8 cellular contexts compared by ENCODE assay signal in the genomic region with DNA sequence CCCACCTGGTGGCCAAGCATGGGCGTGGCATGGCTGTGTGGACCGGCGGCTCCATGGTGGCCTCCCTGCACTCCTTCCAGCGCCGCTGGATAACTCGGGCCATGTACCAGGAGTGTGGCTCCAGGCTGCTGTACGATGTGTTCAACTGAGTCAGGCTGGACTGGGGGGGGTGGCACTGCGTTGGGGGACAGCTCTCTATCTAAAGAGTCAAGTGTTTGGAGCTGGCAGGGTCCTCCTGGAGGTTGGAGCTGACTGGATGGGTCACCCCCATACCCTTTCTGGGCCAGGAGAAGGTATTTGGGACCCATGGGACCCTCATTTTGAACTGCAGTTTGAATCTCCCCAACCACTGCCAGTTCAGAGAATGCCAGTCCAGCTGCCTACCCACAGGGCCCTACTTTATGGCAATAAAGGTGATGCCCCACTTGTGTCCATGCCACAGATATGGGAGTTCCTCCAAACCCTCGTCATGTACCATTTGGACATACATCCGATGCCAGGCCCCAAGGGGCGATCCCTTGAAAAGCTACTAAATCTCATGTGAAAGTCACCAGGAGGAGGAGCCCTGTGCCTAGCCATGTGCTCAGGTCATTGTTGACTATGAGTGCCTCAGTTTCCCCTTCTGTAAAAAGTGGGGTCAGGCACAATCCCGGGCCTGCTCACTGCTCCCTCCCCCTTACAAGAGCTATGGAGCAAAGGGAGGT. TPM values are rescaled to one million over a fixed set of nuclear protein-coding genes. Genes with fewer than 3 reads are reported as not detected.
DNase-seq lines count a peak whose midpoint lies in the region; ATAC-seq and TF ChIP-seq lines count a peak whose summit lies in the region.

No MANE protein-coding gene starts in this region.

- intact Hi-C loops in activated CD4-positive, alpha-beta T cell treated with anti-CD3 and anti-CD28 coated beads for 36 hours (cut with DNase I, micrococcal nuclease), result loop anchor here (1.0 to 10.0 kb wide), 6 partner anchors 64 to 324 kb away; partner anchors contain the start of genes CDK5RAP1 (in 1 of the 2), RALY (in 1 of the 2), SNTA1 (in 1 of the 2) and ZNF341 (in 1 of the 2)

- DNase-seq in GM13976 (ENCODE audit: low spot score) (peak; percentile 87), epithelial cell of proximal tubule (ENCODE audit: low read depth) (no peak), tibial nerve (ENCODE audit: low spot score in 2 of 2) (peak; percentile 59 to 62)
- peak; percentile 89 for DNase-seq in activated CD4-positive, alpha-beta T cell treated with anti-CD3 and anti-CD28 coated beads for 36 hours

- POLR2A ChIA-PET in activated CD4-positive, alpha-beta T cell treated with anti-CD3 and anti-CD28 coated beads for 36 hours (lab: Charles Lee), result interaction anchor here (0.5 to 1.1 kb wide), 7 partner anchors 14 to 607 kb away, joined by 3 to 5 read pairs (median 4); partner anchors contain the start of genes CBFA2T2 and PXMP4

- no peaks in the 10 kb centered on the region for H3K27me3 Mint-ChIP-seq in activated CD4-positive, alpha-beta T cell treated with anti-CD3 and anti-CD28 coated beads for 36 hours

- in situ Hi-C loops in GM13976 (cut with MboI; ENCODE audit: low sequenced_read_pairs, unreplicated experiment), result loop anchor here (10.0 kb wide), 1 partner anchor 213 kb away; no protein-coding TSS in a partner anchor

- peak; percentile 38 for ATAC-seq in HG03135 (IDR thresholded peaks at IDR 0.05; ENCODE audit: unreplicated experiment)
- ATAC-seq in activated CD4-positive, alpha-beta T cell treated with anti-CD3 and anti-CD28 coated beads for 36 hours, result peak; percentile 60
- ATAC-seq in HG03439 (IDR thresholded peaks at IDR 0.05; ENCODE audit: unreplicated experiment), result no peak
- no peak for ATAC-seq in GM21360 (IDR thresholded peaks at IDR 0.05; ENCODE audit: unreplicated experiment)

- peak overlapping the region; percentile 75 for H3K4me3 Mint-ChIP-seq in activated CD4-positive, alpha-beta T cell treated with anti-CD3 and anti-CD28 coated beads for 36 hours

- H3K4me1 ChIP-seq in neutrophil (ENCODE audit: control insufficient read depth in 1 of 2, insufficient read depth in 1 of 2, low read depth in 1 of 2, low read length in 1 of 2) (peaks cover 34 to 37% of the 10 kb centered on the region in 2 experiments), tibial nerve (peaks cover 0 to 53% (median 25%) of the 10 kb centered on the region in 4 donors)

- TF ChIP-seq POLR2A in tibial nerve (IDR thresholded peaks at IDR 0.05), result no peak

- CTCF ChIA-PET in activated CD4-positive, alpha-beta T cell treated with anti-CD3 and anti-CD28 coated beads for 36 hours (lab: Charles Lee), result interaction anchor here (0.6 to 9.8 kb wide), 22 partner anchors 13 to 367 kb away, joined by 3 to 91 read pairs (median 4); partner anchors contain the start of genes PXMP4 and SNTA1

- no peak for TF ChIP-seq EP300 in tibial nerve (IDR thresholded peaks at IDR 0.05)

- H3K9me3 Mint-ChIP-seq in activated CD4-positive, alpha-beta T cell treated with anti-CD3 and anti-CD28 coated beads for 36 hours (ENCODE audit: low read depth), result no peaks in the 10 kb centered on the region

- H3K36me3 ChIP-seq in neutrophil (no peaks in the 10 kb centered on the region), tibial nerve (peaks cover 0 to 34% (median 0%) of the 10 kb centered on the region in 3 donors)

- H3K9me3 ChIP-seq in neutrophil (no peaks in the 10 kb centered on the region), tibial nerve (no peaks in the 10 kb centered on the region)

- H3K36me3 Mint-ChIP-seq in activated CD4-positive, alpha-beta T cell treated with anti-CD3 and anti-CD28 coated beads for 36 hours (ENCODE audit: low read depth), result peaks cover 5% of the 10 kb centered on the region

- H3K27me3 ChIP-seq in neutrophil, result no peaks in the 10 kb centered on the region
- H3K27me3 ChIP-seq in tibial nerve, result no peaks in the 10 kb centered on the region

- peaks cover 31% of the 10 kb centered on the region for H3K4me1 Mint-ChIP-seq in activated CD4-positive, alpha-beta T cell treated with anti-CD3 and anti-CD28 coated beads for 36 hours

- H3K4me3 ChIP-seq in epithelial cell of proximal tubule (ENCODE audit: low read depth, low read length), result peak overlapping the region; percentile 59
- peak overlapping the region; percentile 73 to 93 for H3K4me3 ChIP-seq in neutrophil (ENCODE audit: low read depth in 1 of 2, low read length in 1 of 2)
- peak overlapping the region; percentile 39 to 71 (median 64) for H3K4me3 ChIP-seq in tibial nerve

- WGBS in tibial nerve, 2 donors, result 48% methylated on average over 12 of the region's 12 CpGs

- peak; percentile 98 for TF ChIP-seq CTCF in GM13976 (IDR thresholded peaks at IDR 0.05; ENCODE audit: borderline replicate concordance, control extremely low read depth, extremely low read depth, insufficient read depth, missing control alignments)
- peak; percentile 79 for TF ChIP-seq CTCF in epithelial cell of proximal tubule (conservative IDR thresholded peaks at IDR 0.05; ENCODE audit: low read depth, low read length)
- TF ChIP-seq CTCF in neutrophil (IDR thresholded peaks at IDR 0.05), result peak; percentile 95
- TF ChIP-seq CTCF in tibial nerve (IDR thresholded peaks at IDR 0.05), result peak in 4 of 5 experiments; percentile 90 to 97 (median 95)

- peak overlapping the region; percentile 83 for H3K27ac ChIP-seq in neutrophil
- peak overlapping the region; percentile 74 to 93 (median 90) for H3K27ac ChIP-seq in tibial nerve

- peak overlapping the region; percentile 77 for H3K27ac Mint-ChIP-seq in activated CD4-positive, alpha-beta T cell treated with anti-CD3 and anti-CD28 coated beads for 36 hours

RNA-seq across cellular contexts. Expression of gene ACTL10, which starts 1.5 kb away (rescaled TPM):
- total RNA-seq in activated CD4-positive, alpha-beta T cell treated with anti-CD3 and anti-CD28 coated beads for 36 hours, result 1 to 10 TPM in 1 of 2 experiments, under 1 TPM in 1; 0.91 to 1.7 TPM
- 2.2 TPM in 2 replicates for total RNA-seq in epithelial cell of proximal tubule
- 1 to 10 TPM; 1.1 to 4.3 (median 3.8) TPM for total RNA-seq in tibial nerve

RNA-seq across cellular contexts. Expression of gene NECAB3, which starts 6.0 kb away (rescaled TPM):
- total RNA-seq in activated CD4-positive, alpha-beta T cell treated with anti-CD3 and anti-CD28 coated beads for 36 hours, result 10 to 100 TPM; 12.2 to 13.3 TPM
- total RNA-seq in epithelial cell of proximal tubule, result 13.2 and 26.9 TPM in 2 replicates
- total RNA-seq in tibial nerve, result 100 to 1,000 TPM in 1 of 4 donors, 10 to 100 TPM in 3; 80.8 to 103 (median 91.5) TPM

RNA-seq across cellular contexts. Expression of gene C20orf144, which starts 6.1 kb away (rescaled TPM):
- under 1 TPM; 0.16 to 0.27 TPM for total RNA-seq in activated CD4-positive, alpha-beta T cell treated with anti-CD3 and anti-CD28 coated beads for 36 hours
- total RNA-seq in epithelial cell of proximal tubule (not detected in 2 replicates), tibial nerve (not detected)

RNA-seq across cellular contexts. Expression of gene E2F1, which starts 17.9 kb away (rescaled TPM):
- 10 to 100 TPM; 45.9 to 50.9 TPM for total RNA-seq in activated CD4-positive, alpha-beta T cell treated with anti-CD3 and anti-CD28 coated beads for 36 hours
- total RNA-seq in epithelial cell of proximal tubule (17.1 and 35.0 TPM in 2 replicates), tibial nerve (1 to 10 TPM; 1.3 to 4.2 (median 1.8) TPM)

RNA-seq across cellular contexts. Expression of gene PXMP4, which starts 51.9 kb away (rescaled TPM):
- 10 to 100 TPM in 1 of 2 experiments, 1 to 10 TPM in 1; 8.8 to 10.2 TPM for total RNA-seq in activated CD4-positive, alpha-beta T cell treated with anti-CD3 and anti-CD28 coated beads for 36 hours
- total RNA-seq in epithelial cell of proximal tubule (2.1 and 2.5 TPM in 2 replicates), tibial nerve (1 to 10 TPM; 5.1 to 9.6 (median 8.6) TPM)

Comparison
In these comparisons a context has a peak if more than half of its experiments do, and no peak if none do; other contexts are left out.
1. ATAC-seq: peak in HG03135 (single experiment) and activated CD4-positive, alpha-beta T cell treated with anti-CD3 and anti-CD28 coated beads for 36 hours (single experiment); none in HG03439 (single experiment) and GM21360 (single experiment).
2. Peak in every context shown above with its lines, with median percentiles within 50 percentile points of each other: CTCF ChIP-seq and H3K4me3 ChIP-seq.